In genomic region chr6:2781685-2782355, GRCh38 we compare ENCODE assay signal across 2 cellular contexts.
TF ChIP-seq lines count a peak whose summit lies in the region.

No MANE protein-coding gene starts in this region.

TF ChIP-seq in HepG2, 621 proteins besides CTCF, POLR2A, EP300 and RAD21:
- peak; percentile 64; the same call in 1 of the 2 replicates for TF ChIP-seq ZNF629 (CRISPR knock-in tag; conservative IDR thresholded peaks at IDR 0.05)
- TF ChIP-seq E2F1 (CRISPR knock-in tag; IDR thresholded peaks at IDR 0.05) = no peak
- peak; percentile 36 for TF ChIP-seq AGO2 (optimal IDR thresholded peaks at IDR 0.05; ENCODE audit: low read depth, low read length)

TF ChIP-seq in K562, 482 proteins besides CTCF, POLR2A, EP300 and RAD21:
- TF ChIP-seq RBM25 (IDR thresholded peaks at IDR 0.05; ENCODE audit: low read depth, low read length, severe bottlenecking) = peak; percentile 76
- TF ChIP-seq TFE3 (CRISPR knock-in tag; IDR thresholded peaks at IDR 0.05) = no peak
- TF ChIP-seq RBFOX2 (IDR thresholded peaks at IDR 0.05; ENCODE audit: low read depth, low read length) = 0 out of 2 replicates have a peak, but pooled peaks have one; percentile 22
- peak; percentile 60; the same call in 1 of the 2 replicates for TF ChIP-seq BCOR (IDR thresholded peaks at IDR 0.05)
- peak in 1 of 2 experiments; percentile 23; a peak in 1 of 4 replicates for TF ChIP-seq KDM1A (IDR thresholded peaks at IDR 0.05)
